Comparison of ENCODE assay signal across 1 cellular context in genomic region chr14:88411039-88411438, GRCh38.
A peak's percentile ranks its signal among the peaks of the same experiment; 100 is the strongest.
TF ChIP-seq lines count a peak whose summit lies in the region.

No MANE protein-coding gene starts in this region.

TF ChIP-seq in K562, 482 proteins besides CTCF, POLR2A, EP300 and RAD21 (continued from another document):
- no peak for TF ChIP-seq ZBTB33 (CRISPR knock-in tag; IDR thresholded peaks at IDR 0.05)
- no peak for TF ChIP-seq DPF2 (IDR thresholded peaks at IDR 0.05)
- TF ChIP-seq KDM2B (CRISPR knock-in tag; IDR thresholded peaks at IDR 0.05): no peak
- no peak for TF ChIP-seq SP2 (IDR thresholded peaks at IDR 0.05; ENCODE audit: extremely low read depth, low read depth, low read length, poor library complexity, severe bottlenecking)
- TF ChIP-seq E2F4 (CRISPR knock-in tag; IDR thresholded peaks at IDR 0.05; ENCODE audit: low read depth): no peak
- no peak for TF ChIP-seq CEBPZ (IDR thresholded peaks at IDR 0.05; ENCODE audit: borderline replicate concordance, low read depth, low read length)
- TF ChIP-seq ZNF197 (CRISPR knock-in tag; IDR thresholded peaks at IDR 0.05; ENCODE audit: low read depth): no peak
- no peak for TF ChIP-seq POLR2H (tag; IDR thresholded peaks at IDR 0.05; ENCODE audit: low read depth)
- TF ChIP-seq SMARCC2 (IDR thresholded peaks at IDR 0.05; ENCODE audit: low read depth): no peak
- 0 out of 4 replicates have a peak, but pooled peaks have one; percentile 25 to 33 for TF ChIP-seq FOXK2 (conservative IDR thresholded peaks at IDR 0.05 in 1 of 2, IDR thresholded peaks at IDR 0.05 in 1 of 2; ENCODE audit: low read depth in 2 of 2)
- TF ChIP-seq PTRF (tag; IDR thresholded peaks at IDR 0.05): no peak
- TF ChIP-seq FOXA3 (CRISPR knock-in tag; conservative IDR thresholded peaks at IDR 0.05 in 1 of 2, IDR thresholded peaks at IDR 0.05 in 1 of 2): 0 out of 4 replicates have a peak, but pooled peaks of 1 of the 2 experiments have one; percentile 26
